1 cellular context compared by ENCODE assay signal in the genomic region with DNA sequence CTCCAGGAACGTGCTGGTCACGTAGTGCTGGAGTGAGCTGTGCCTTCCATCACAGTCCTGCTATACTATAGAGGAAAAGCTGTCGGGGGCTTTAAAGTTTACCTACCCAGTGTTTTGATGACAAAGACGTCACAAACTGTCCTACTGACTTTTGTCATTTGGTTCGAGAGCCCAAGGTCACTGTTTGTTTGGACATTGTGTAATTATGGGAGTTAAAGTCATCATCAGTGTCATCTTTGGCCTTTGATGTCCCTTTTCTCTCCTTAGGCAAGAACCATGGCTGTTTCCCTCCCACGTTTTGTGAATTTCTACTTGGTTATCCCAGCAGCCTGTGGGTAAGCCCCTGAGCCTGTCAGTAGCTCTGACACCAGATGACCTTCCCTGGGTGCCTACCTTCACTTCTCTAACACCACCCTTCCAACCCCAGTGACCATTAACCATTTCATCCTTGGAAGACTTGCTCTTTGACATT.
TF ChIP-seq lines count a peak whose summit lies in the region.

No MANE protein-coding gene starts in this region.

TF ChIP-seq in HepG2, 621 proteins besides CTCF, POLR2A, EP300 and RAD21 (continued from another document and continues in another):
- TF ChIP-seq, protein P1, sequence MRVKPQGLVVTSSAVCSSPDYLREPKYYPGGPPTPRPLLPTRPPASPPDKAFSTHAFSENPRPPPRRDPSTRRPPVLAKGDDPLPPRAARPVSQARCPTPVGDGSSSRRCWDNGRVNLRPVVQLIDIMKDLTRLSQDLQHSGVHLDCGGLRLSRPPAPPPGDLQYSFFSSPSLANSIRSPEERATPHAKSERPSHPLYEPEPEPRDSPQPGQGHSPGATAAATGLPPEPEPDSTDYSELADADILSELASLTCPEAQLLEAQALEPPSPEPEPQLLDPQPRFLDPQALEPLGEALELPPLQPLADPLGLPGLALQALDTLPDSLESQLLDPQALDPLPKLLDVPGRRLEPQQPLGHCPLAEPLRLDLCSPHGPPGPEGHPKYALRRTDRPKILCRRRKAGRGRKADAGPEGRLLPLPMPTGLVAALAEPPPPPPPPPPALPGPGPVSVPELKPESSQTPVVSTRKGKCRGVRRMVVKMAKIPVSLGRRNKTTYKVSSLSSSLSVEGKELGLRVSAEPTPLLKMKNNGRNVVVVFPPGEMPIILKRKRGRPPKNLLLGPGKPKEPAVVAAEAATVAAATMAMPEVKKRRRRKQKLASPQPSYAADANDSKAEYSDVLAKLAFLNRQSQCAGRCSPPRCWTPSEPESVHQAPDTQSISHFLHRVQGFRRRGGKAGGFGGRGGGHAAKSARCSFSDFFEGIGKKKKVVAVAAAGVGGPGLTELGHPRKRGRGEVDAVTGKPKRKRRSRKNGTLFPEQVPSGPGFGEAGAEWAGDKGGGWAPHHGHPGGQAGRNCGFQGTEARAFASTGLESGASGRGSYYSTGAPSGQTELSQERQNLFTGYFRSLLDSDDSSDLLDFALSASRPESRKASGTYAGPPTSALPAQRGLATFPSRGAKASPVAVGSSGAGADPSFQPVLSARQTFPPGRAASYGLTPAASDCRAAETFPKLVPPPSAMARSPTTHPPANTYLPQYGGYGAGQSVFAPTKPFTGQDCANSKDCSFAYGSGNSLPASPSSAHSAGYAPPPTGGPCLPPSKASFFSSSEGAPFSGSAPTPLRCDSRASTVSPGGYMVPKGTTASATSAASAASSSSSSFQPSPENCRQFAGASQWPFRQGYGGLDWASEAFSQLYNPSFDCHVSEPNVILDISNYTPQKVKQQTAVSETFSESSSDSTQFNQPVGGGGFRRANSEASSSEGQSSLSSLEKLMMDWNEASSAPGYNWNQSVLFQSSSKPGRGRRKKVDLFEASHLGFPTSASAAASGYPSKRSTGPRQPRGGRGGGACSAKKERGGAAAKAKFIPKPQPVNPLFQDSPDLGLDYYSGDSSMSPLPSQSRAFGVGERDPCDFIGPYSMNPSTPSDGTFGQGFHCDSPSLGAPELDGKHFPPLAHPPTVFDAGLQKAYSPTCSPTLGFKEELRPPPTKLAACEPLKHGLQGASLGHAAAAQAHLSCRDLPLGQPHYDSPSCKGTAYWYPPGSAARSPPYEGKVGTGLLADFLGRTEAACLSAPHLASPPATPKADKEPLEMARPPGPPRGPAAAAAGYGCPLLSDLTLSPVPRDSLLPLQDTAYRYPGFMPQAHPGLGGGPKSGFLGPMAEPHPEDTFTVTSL (CRISPR knock-in tag; IDR thresholded peaks at IDR 0.05; ENCODE audit: borderline replicate concordance): peak; percentile 93
- TF ChIP-seq, protein P2, sequence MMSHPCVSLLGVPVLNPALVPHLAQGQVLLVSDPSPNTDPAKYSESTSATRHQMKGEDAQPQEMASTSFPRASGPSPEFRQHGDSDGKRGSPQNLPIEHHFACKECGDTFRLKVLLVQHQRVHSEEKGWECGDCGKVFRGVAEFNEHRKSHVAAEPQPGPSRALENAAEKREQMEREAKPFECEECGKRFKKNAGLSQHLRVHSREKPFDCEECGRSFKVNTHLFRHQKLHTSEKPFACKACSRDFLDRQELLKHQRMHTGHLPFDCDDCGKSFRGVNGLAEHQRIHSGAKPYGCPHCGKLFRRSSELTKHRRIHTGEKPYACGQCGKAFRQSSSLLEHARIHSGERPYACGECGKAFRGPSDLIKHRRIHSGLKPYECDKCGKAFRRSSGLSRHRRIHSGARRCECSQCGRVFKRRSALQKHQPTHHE (CRISPR knock-in tag; IDR thresholded peaks at IDR 0.05; ENCODE audit: borderline replicate concordance): no peak
- TF ChIP-seq ZNF782 (CRISPR knock-in tag; IDR thresholded peaks at IDR 0.05; ENCODE audit: borderline replicate concordance) (no peak), SALL1 (CRISPR knock-in tag; IDR thresholded peaks at IDR 0.05) (peak; percentile 97), ZNF543 (CRISPR knock-in tag; IDR thresholded peaks at IDR 0.05) (no peak), KDM1A (CRISPR knock-in tag; IDR thresholded peaks at IDR 0.05) (peak; percentile 89), ZNF430 (CRISPR knock-in tag; IDR thresholded peaks at IDR 0.05) (peak; percentile 51; the same call in 1 of the 2 replicates), ZFP82 (CRISPR knock-in tag; IDR thresholded peaks at IDR 0.05; ENCODE audit: borderline replicate concordance) (no peak), HOXA5 (CRISPR knock-in tag; IDR thresholded peaks at IDR 0.05) (0 out of 2 replicates have a peak, but pooled peaks have one; percentile 42), ZNF432 (CRISPR knock-in tag; IDR thresholded peaks at IDR 0.05; ENCODE audit: borderline replicate concordance) (no peak), TCF7L2 (IDR thresholded peaks at IDR 0.05; ENCODE audit: low read depth, low read length) (peak; percentile 92), ZNF205 (CRISPR knock-in tag; IDR thresholded peaks at IDR 0.05) (peak; percentile 61; the same call in 1 of the 2 replicates), MATR3 (CRISPR knock-in tag; IDR thresholded peaks at IDR 0.05) (no peak), TGIF2 (CRISPR knock-in tag; IDR thresholded peaks at IDR 0.05) (peak; percentile 89), ZNF660 (CRISPR knock-in tag; IDR thresholded peaks at IDR 0.05; ENCODE audit: borderline replicate concordance, low read depth) (no peak), WIZ (CRISPR knock-in tag; IDR thresholded peaks at IDR 0.05) (no peak)
- TF ChIP-seq, protein P3, sequence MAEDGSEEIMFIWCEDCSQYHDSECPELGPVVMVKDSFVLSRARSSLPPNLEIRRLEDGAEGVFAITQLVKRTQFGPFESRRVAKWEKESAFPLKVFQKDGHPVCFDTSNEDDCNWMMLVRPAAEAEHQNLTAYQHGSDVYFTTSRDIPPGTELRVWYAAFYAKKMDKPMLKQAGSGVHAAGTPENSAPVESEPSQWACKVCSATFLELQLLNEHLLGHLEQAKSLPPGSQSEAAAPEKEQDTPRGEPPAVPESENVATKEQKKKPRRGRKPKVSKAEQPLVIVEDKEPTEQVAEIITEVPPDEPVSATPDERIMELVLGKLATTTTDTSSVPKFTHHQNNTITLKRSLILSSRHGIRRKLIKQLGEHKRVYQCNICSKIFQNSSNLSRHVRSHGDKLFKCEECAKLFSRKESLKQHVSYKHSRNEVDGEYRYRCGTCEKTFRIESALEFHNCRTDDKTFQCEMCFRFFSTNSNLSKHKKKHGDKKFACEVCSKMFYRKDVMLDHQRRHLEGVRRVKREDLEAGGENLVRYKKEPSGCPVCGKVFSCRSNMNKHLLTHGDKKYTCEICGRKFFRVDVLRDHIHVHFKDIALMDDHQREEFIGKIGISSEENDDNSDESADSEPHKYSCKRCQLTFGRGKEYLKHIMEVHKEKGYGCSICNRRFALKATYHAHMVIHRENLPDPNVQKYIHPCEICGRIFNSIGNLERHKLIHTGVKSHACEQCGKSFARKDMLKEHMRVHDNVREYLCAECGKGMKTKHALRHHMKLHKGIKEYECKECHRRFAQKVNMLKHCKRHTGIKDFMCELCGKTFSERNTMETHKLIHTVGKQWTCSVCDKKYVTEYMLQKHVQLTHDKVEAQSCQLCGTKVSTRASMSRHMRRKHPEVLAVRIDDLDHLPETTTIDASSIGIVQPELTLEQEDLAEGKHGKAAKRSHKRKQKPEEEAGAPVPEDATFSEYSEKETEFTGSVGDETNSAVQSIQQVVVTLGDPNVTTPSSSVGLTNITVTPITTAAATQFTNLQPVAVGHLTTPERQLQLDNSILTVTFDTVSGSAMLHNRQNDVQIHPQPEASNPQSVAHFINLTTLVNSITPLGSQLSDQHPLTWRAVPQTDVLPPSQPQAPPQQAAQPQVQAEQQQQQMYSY (CRISPR knock-in tag; IDR thresholded peaks at IDR 0.05): peak; percentile 53; the same call in 1 of the 2 replicates
- TF ChIP-seq, protein P4, sequence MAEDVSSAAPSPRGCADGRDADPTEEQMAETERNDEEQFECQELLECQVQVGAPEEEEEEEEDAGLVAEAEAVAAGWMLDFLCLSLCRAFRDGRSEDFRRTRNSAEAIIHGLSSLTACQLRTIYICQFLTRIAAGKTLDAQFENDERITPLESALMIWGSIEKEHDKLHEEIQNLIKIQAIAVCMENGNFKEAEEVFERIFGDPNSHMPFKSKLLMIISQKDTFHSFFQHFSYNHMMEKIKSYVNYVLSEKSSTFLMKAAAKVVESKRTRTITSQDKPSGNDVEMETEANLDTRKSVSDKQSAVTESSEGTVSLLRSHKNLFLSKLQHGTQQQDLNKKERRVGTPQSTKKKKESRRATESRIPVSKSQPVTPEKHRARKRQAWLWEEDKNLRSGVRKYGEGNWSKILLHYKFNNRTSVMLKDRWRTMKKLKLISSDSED (CRISPR knock-in tag; IDR thresholded peaks at IDR 0.05): no peak
- TF ChIP-seq, protein P5, sequence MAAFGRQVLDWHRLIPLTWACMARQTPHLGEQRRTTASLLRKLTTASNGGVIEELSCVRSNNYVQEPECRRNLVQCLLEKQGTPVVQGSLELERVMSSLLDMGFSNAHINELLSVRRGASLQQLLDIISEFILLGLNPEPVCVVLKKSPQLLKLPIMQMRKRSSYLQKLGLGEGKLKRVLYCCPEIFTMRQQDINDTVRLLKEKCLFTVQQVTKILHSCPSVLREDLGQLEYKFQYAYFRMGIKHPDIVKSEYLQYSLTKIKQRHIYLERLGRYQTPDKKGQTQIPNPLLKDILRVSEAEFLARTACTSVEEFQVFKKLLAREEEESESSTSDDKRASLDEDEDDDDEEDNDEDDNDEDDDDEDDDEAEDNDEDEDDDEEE (CRISPR knock-in tag; IDR thresholded peaks at IDR 0.05): no peak
- TF ChIP-seq, protein P6, sequence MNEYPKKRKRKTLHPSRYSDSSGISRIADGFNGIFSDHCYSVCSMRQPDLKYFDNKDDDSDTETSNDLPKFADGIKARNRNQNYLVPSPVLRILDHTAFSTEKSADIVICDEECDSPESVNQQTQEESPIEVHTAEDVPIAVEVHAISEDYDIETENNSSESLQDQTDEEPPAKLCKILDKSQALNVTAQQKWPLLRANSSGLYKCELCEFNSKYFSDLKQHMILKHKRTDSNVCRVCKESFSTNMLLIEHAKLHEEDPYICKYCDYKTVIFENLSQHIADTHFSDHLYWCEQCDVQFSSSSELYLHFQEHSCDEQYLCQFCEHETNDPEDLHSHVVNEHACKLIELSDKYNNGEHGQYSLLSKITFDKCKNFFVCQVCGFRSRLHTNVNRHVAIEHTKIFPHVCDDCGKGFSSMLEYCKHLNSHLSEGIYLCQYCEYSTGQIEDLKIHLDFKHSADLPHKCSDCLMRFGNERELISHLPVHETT (CRISPR knock-in tag; conservative IDR thresholded peaks at IDR 0.05): no peak
- TF ChIP-seq, protein P7, sequence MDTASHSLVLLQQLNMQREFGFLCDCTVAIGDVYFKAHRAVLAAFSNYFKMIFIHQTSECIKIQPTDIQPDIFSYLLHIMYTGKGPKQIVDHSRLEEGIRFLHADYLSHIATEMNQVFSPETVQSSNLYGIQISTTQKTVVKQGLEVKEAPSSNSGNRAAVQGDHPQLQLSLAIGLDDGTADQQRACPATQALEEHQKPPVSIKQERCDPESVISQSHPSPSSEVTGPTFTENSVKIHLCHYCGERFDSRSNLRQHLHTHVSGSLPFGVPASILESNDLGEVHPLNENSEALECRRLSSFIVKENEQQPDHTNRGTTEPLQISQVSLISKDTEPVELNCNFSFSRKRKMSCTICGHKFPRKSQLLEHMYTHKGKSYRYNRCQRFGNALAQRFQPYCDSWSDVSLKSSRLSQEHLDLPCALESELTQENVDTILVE (CRISPR knock-in tag; IDR thresholded peaks at IDR 0.05): peak; percentile 84
- TF ChIP-seq, protein P8, sequence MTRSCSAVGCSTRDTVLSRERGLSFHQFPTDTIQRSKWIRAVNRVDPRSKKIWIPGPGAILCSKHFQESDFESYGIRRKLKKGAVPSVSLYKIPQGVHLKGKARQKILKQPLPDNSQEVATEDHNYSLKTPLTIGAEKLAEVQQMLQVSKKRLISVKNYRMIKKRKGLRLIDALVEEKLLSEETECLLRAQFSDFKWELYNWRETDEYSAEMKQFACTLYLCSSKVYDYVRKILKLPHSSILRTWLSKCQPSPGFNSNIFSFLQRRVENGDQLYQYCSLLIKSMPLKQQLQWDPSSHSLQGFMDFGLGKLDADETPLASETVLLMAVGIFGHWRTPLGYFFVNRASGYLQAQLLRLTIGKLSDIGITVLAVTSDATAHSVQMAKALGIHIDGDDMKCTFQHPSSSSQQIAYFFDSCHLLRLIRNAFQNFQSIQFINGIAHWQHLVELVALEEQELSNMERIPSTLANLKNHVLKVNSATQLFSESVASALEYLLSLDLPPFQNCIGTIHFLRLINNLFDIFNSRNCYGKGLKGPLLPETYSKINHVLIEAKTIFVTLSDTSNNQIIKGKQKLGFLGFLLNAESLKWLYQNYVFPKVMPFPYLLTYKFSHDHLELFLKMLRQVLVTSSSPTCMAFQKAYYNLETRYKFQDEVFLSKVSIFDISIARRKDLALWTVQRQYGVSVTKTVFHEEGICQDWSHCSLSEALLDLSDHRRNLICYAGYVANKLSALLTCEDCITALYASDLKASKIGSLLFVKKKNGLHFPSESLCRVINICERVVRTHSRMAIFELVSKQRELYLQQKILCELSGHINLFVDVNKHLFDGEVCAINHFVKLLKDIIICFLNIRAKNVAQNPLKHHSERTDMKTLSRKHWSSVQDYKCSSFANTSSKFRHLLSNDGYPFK (CRISPR knock-in tag; IDR thresholded peaks at IDR 0.05; ENCODE audit: borderline replicate concordance): no peak
- TF ChIP-seq, protein P9, sequence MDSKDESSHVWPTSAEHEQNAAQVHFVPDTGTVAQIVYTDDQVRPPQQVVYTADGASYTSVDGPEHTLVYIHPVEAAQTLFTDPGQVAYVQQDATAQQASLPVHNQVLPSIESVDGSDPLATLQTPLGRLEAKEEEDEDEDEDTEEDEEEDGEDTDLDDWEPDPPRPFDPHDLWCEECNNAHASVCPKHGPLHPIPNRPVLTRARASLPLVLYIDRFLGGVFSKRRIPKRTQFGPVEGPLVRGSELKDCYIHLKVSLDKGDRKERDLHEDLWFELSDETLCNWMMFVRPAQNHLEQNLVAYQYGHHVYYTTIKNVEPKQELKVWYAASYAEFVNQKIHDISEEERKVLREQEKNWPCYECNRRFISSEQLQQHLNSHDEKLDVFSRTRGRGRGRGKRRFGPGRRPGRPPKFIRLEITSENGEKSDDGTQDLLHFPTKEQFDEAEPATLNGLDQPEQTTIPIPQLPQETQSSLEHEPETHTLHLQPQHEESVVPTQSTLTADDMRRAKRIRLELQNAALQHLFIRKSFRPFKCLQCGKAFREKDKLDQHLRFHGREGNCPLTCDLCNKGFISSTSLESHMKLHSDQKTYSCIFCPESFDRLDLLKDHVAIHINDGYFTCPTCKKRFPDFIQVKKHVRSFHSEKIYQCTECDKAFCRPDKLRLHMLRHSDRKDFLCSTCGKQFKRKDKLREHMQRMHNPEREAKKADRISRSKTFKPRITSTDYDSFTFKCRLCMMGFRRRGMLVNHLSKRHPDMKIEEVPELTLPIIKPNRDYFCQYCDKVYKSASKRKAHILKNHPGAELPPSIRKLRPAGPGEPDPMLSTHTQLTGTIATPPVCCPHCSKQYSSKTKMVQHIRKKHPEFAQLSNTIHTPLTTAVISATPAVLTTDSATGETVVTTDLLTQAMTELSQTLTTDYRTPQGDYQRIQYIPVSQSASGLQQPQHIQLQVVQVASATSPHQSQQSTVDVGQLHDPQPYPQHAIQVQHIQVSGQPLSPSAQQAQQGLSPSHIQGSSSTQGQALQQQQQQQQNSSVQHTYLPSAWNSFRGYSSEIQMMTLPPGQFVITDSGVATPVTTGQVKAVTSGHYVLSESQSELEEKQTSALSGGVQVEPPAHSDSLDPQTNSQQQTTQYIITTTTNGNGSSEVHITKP (CRISPR knock-in tag; IDR thresholded peaks at IDR 0.05; ENCODE audit: low read depth): 0 out of 2 replicates have a peak, but pooled peaks have one; percentile 23
- TF ChIP-seq, protein P10, sequence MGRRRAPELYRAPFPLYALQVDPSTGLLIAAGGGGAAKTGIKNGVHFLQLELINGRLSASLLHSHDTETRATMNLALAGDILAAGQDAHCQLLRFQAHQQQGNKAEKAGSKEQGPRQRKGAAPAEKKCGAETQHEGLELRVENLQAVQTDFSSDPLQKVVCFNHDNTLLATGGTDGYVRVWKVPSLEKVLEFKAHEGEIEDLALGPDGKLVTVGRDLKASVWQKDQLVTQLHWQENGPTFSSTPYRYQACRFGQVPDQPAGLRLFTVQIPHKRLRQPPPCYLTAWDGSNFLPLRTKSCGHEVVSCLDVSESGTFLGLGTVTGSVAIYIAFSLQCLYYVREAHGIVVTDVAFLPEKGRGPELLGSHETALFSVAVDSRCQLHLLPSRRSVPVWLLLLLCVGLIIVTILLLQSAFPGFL (CRISPR knock-in tag; IDR thresholded peaks at IDR 0.05): no peak
